1 cellular context compared by ENCODE assay signal in the genomic region with DNA sequence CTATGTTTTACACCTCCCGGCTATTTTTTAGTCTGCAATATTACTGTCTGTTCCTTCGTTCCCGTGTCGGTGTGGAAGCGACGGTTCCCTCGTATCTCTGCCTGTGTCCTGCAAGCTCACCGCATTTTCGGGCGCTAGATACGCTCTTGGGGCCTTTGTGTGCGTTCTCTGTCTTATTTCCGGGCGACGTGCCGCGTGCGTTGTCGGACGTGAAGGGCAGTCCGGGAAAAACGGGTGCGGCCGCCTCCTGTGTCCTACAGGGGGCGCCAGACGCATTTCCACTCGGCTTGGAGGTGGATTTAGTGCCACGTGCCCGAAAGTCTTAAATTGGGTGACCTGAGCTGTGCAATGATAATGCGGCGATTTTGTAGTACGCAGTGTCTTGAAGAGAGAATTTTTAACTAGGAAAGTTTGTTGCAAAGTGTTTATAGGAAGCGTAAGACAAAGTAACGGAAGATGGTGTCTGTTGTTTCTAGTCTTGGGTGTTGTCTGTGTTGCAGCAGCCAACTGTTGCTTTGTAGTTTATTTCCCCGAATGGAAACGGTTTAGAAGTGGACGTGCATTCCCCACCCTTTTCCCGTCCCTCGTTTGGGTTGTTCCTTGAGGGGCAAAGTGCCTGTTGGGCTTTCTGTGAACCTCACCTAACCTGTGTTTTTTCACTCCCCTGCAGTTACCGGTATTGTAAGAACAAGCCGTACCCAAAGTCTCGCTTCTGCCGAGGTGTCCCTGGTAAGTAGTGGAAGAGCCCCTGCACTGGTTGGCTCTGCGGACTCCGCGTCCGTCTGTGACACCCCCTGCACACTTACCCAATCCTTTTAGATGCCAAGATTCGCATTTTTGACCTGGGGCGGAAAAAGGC.
TF ChIP-seq lines count a peak whose summit lies in the region.

No MANE protein-coding gene starts in this region.

TF ChIP-seq in endothelial cell of umbilical vein, 7 proteins besides CTCF, POLR2A, EP300 and RAD21 (continued from another document):
- TF ChIP-seq JUN (IDR thresholded peaks at IDR 0.05; ENCODE audit: borderline replicate concordance, insufficient read depth, insufficient read length, low read depth) (no peak), EZH2 (IDR thresholded peaks at IDR 0.05; ENCODE audit: borderline replicate concordance, low read depth, low read length, severe bottlenecking) (no peak), MYC (IDR thresholded peaks at IDR 0.05; ENCODE audit: low read depth, low read length) (peak; percentile 86), GATA2 (IDR thresholded peaks at IDR 0.05; ENCODE audit: insufficient read depth, insufficient read length, low read depth, low read length) (no peak)
